Comparison of ENCODE assay signal across 15 cellular contexts in genomic region chr17:6110592-6110991, GRCh38. TPM values are rescaled to one million over a fixed set of nuclear protein-coding genes. Genes with fewer than 3 reads are reported as not detected.
DNase-seq lines count a peak whose midpoint lies in the region; ATAC-seq and TF ChIP-seq lines count a peak whose summit lies in the region.
"Had no signal": no experiment of that assay in that cellular context is flagged by ENCODE, and none has a peak within 500 bp of the region (broad histone marks: within the 10 kb centered on the region; RNA-seq: fewer than 3 reads in every experiment).

No MANE protein-coding gene starts in this region.

- H3K27me3 ChIP-seq in HCT116 (ENCODE audit: insufficient read depth, low read length), result peaks cover 39% of the 10 kb centered on the region
- H3K27me3 ChIP-seq: BE2C, uterus had no signal

- TF ChIP-seq POLR2A in HCT116 (IDR thresholded peaks at IDR 0.05; ENCODE audit: borderline replicate concordance, extremely low read depth, insufficient read depth, insufficient read length), result no peak
- TF ChIP-seq POLR2A in GM18505 (IDR thresholded peaks at IDR 0.05; ENCODE audit: borderline replicate concordance, extremely low read depth, insufficient read depth, insufficient read length), result no peak

- peaks cover 25% of the 10 kb centered on the region for H3K27me3 Mint-ChIP-seq in activated T-helper 17 cell treated with anti-CD3 and anti-CD28 coated beads, Interleukin-2, amount 50 U/mL, for 72 hours
- H3K27me3 Mint-ChIP-seq: dendritic cell treated with granulocyte-macrophage colony-stimulating factor and Interleukin-4, amounts not matched to agents 40 ng/mL and 50 ng/mL, for 4 days had no signal

- H3K27ac Mint-ChIP-seq in activated T-helper 17 cell treated with anti-CD3 and anti-CD28 coated beads, Interleukin-2, amount 50 U/mL, for 72 hours, result no peak overlapping the region
- H3K27ac Mint-ChIP-seq: dendritic cell treated with granulocyte-macrophage colony-stimulating factor and Interleukin-4, amounts not matched to agents 40 ng/mL and 50 ng/mL, for 4 days; H9 had no signal

- ATAC-seq in HCT116, result no peak
- peak; percentile 82 for ATAC-seq in activated T-helper 17 cell treated with anti-CD3 and anti-CD28 coated beads, Interleukin-2, amount 50 U/mL, for 72 hours (replicated peaks)
- ATAC-seq in mucosa of descending colon, result peak; percentile 88
- ATAC-seq in HG03097 (IDR thresholded peaks at IDR 0.05; ENCODE audit: low FRiP score, unreplicated experiment), result no peak
- no peak for ATAC-seq in GM18505 (IDR thresholded peaks at IDR 0.05; ENCODE audit: unreplicated experiment)
- no peak for ATAC-seq in HG02623 (IDR thresholded peaks at IDR 0.05; ENCODE audit: unreplicated experiment)

- no peak overlapping the region for H3K4me3 ChIP-seq in HCT116 (replicated peaks in 1 of 2; ENCODE audit: low read depth in 1 of 2, low read length in 2 of 2)
- no peak overlapping the region for H3K4me3 ChIP-seq in mucosa of descending colon
- H3K4me3 ChIP-seq: uterus had no signal

- H3K27ac ChIP-seq in HCT116 (ENCODE audit: low read depth, low read length), result no peak overlapping the region
- H3K27ac ChIP-seq: uterus had no signal

- H3K79me2 ChIP-seq in HCT116 (ENCODE audit: insufficient read depth, low read length), result no peaks in the 10 kb centered on the region

- H3K9me3 ChIP-seq in HCT116 (ENCODE audit: control insufficient read depth in 1 of 2, insufficient read depth in 1 of 2, low read depth in 1 of 2, low read length in 2 of 2), result no peaks in the 10 kb centered on the region
- H3K9me3 ChIP-seq in mucosa of descending colon, result no peaks in the 10 kb centered on the region
- H3K9me3 ChIP-seq: BE2C, uterus had no signal

- H3K9me3 Mint-ChIP-seq in activated T-helper 17 cell treated with anti-CD3 and anti-CD28 coated beads, Interleukin-2, amount 50 U/mL, for 72 hours, result peaks cover 5% of the 10 kb centered on the region
- H3K9me3 Mint-ChIP-seq: dendritic cell treated with granulocyte-macrophage colony-stimulating factor and Interleukin-4, amounts not matched to agents 40 ng/mL and 50 ng/mL, for 4 days; H9 had no signal

- no peak overlapping the region for H3K4me3 Mint-ChIP-seq in activated T-helper 17 cell treated with anti-CD3 and anti-CD28 coated beads, Interleukin-2, amount 50 U/mL, for 72 hours
- H3K4me3 Mint-ChIP-seq: dendritic cell treated with granulocyte-macrophage colony-stimulating factor and Interleukin-4, amounts not matched to agents 40 ng/mL and 50 ng/mL, for 4 days; H9 had no signal

- POLR2A ChIA-PET in GM10248 (lab: Yijun Ruan, JAX), result no interaction called here
- POLR2A ChIA-PET in HCT116 (lab: Charles Lee), result no interaction called here

- no peaks in the 10 kb centered on the region for H4K20me1 ChIP-seq in HCT116 (ENCODE audit: insufficient read depth)

- intact Hi-C loops in HCT116 (cut with micrococcal nuclease) (no loop called here), mucosa of descending colon (cut with DNase I, micrococcal nuclease) (no loop called here)

- peaks cover 6% of the 10 kb centered on the region for H3K4me1 Mint-ChIP-seq in activated T-helper 17 cell treated with anti-CD3 and anti-CD28 coated beads, Interleukin-2, amount 50 U/mL, for 72 hours
- H3K4me1 Mint-ChIP-seq: H9 had no signal

- no peak overlapping the region for H2AFZ ChIP-seq in HCT116 (ENCODE audit: low read depth, low read length, poor library complexity, severe bottlenecking)

- CTCF ChIA-PET in GM10248 (lab: Yijun Ruan, JAX) (no interaction called here), HCT116 (lab: Charles Lee) (no interaction called here)

- H3K4me1 ChIP-seq in HCT116 (ENCODE audit: control insufficient read depth in 1 of 2, insufficient read depth in 2 of 2, low read length in 2 of 2) (no peaks in the 10 kb centered on the region), mucosa of descending colon (ENCODE audit: low read depth) (peaks cover 19% of the 10 kb centered on the region)
- H3K4me1 ChIP-seq: BE2C, uterus had no signal

- RAD21 ChIA-PET in HCT116 (lab: Charles Lee; ENCODE audit: low non-redundant PET in 1 of 2, low total read pairs in 2 of 2, uncharacterized antibody in 2 of 2, unreplicated experiment in 2 of 2), result no interaction called here

- TF ChIP-seq CTCF in GM10248 (IDR thresholded peaks at IDR 0.05; ENCODE audit: control extremely low read depth, extremely low read depth, low read depth, missing control alignments) (no peak), HCT116 (IDR thresholded peaks at IDR 0.05 in 2 of 3, conservative IDR thresholded peaks at IDR 0.05 in 1 of 3; ENCODE audit: borderline replicate concordance in 1 of 3, insufficient read depth in 1 of 3, low read depth in 2 of 3, low read length in 2 of 3) (no peak), mucosa of descending colon (IDR thresholded peaks at IDR 0.05) (no peak)

- H3K9me2 ChIP-seq in HCT116 (ENCODE audit: insufficient read depth), result no peaks in the 10 kb centered on the region

- BruUV-seq in HCT116 (replicated peaks; lab: Mats Ljungman, UMichigan), result no TSS peak

- DNase-seq in GM10248 (ENCODE audit: extremely low spot score) (peak; percentile 54), HCT116 (ENCODE audit: low read depth, low spot score) (no peak), mucosa of descending colon (peak in 2 of 3 donors; percentile 42 to 52), NCI-H146 treated with DMSO at 0.1 percent for 48 hours (lab: John Stamatoyannopoulos, UW; ENCODE audit: unreplicated experiment) (no peak)
- DNase-seq: activated CD4-positive, CD25-positive, alpha-beta regulatory T cell treated with anti-CD3 and anti-CD28 coated beads, Interleukin-2, amount 50 U/mL, for 72 hours; BE2C; H9; NCI-H226; T-helper 1 cell; uterus had no signal

- no peak for TF ChIP-seq RAD21 in HCT116 (IDR thresholded peaks at IDR 0.05; ENCODE audit: low read depth)

- no peaks in the 10 kb centered on the region for H3K36me3 ChIP-seq in HCT116 (ENCODE audit: control insufficient read depth in 1 of 2, insufficient read depth in 2 of 2, low read length in 2 of 2)
- H3K36me3 ChIP-seq in mucosa of descending colon (ENCODE audit: low read depth), result no peaks in the 10 kb centered on the region
- H3K36me3 ChIP-seq: BE2C, uterus had no signal

- no peak overlapping the region for H3K9ac ChIP-seq in HCT116 (ENCODE audit: low read length)

- no peak overlapping the region for H3K4me2 ChIP-seq in HCT116 (ENCODE audit: low read length)

- no peaks in the 10 kb centered on the region for H3K36me3 Mint-ChIP-seq in activated T-helper 17 cell treated with anti-CD3 and anti-CD28 coated beads, Interleukin-2, amount 50 U/mL, for 72 hours (ENCODE audit: low read depth)

TF ChIP-seq in HCT116, 20 proteins besides CTCF, POLR2A, EP300 and RAD21:
- TF ChIP-seq FOSL1 (IDR thresholded peaks at IDR 0.05; ENCODE audit: low read depth) (0 out of 2 replicates have a peak, but pooled peaks have one; percentile 12), SP1 (IDR thresholded peaks at IDR 0.05; ENCODE audit: low read depth) (no peak), TCF7L2 (IDR thresholded peaks at IDR 0.05; ENCODE audit: borderline replicate concordance, extremely low read depth, insufficient read depth, insufficient read length) (no peak), JUND (IDR thresholded peaks at IDR 0.05) (no peak)

RNA-seq across cellular contexts. Expression of gene WSCD1, which starts 40.4 kb away (rescaled TPM):
- total RNA-seq in HCT116 (2021; ENCODE audit: unreplicated experiment) (0.15 TPM), mucosa of descending colon (10 to 100 TPM; 18.7 to 45.8 (median 18.8) TPM)
- not detected in 2 replicates for polyA plus RNA-seq in HCT116 (2012)
- total RNA-seq in activated T-helper 17 cell treated with anti-CD3 and anti-CD28 coated beads, Interleukin-2, amount 50 U/mL, for 72 hours, result not detected

Comparison
In these comparisons a context has a peak if more than half of its experiments do, and no peak if none do; other contexts are left out.
1. DNase-seq: peak in GM10248 (single experiment) and mucosa of descending colon (2 of 3); none in HCT116 (single experiment) and NCI-H146 treated with DMSO at 0.1 percent for 48 hours (single experiment).
2. ATAC-seq: peak in activated T-helper 17 cell treated with anti-CD3 and anti-CD28 coated beads, Interleukin-2, amount 50 U/mL, for 72 hours (single experiment) and mucosa of descending colon (single experiment); none in HCT116 (single experiment), HG03097 (single experiment), GM18505 (single experiment) and HG02623 (single experiment).
3. RNA of gene WSCD1, which starts 40.4 kb away (total RNA-seq): 18.7 to 45.8 TPM in mucosa of descending colon; 0.15 TPM in HCT116 (single experiment) and not detected in activated T-helper 17 cell treated with anti-CD3 and anti-CD28 coated beads, Interleukin-2, amount 50 U/mL, for 72 hours; every median in the first group is over 10 times any median in the second.